ENCODE assay signal across 8 cellular contexts in the genomic region with DNA sequence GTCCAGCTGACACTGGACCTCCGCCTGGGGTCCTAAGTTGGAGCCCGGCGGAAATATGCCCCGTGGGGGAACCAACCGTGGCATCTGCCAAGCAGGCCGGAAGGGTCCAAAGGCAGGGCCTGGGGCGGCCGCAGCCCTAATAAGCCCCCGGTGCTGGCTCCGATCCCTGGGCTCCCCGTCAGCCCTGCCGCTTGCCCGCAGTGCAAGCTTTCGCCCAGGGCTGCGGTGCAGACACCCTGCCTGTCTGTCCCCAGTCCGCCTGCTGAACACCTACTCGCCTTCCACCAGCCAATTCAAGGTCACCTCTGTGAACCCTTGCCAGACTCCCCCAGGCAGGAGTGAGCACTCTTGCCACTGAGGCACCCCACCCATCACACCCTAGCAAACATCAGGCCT. TPM values are rescaled to one million over a fixed set of nuclear protein-coding genes. Genes with fewer than 3 reads are reported as not detected.
A peak's percentile ranks its signal among the peaks of the same experiment; 100 is the strongest.
DNase-seq lines count a peak whose midpoint lies in the region; ATAC-seq, FAIRE-seq and TF ChIP-seq lines count a peak whose summit lies in the region.

No MANE protein-coding gene starts in this region.

- peak overlapping the region; percentile 78 to 82 for H3K9ac ChIP-seq in duodenal mucosa (ENCODE audit: low read depth in 1 of 2, low read length in 2 of 2)

- no peaks in the 10 kb centered on the region for H3K9me3 ChIP-seq in duodenal mucosa (ENCODE audit: control insufficient read depth in 1 of 2, low read length in 2 of 2)
- H3K9me3 ChIP-seq in mucosa of descending colon: no peaks in the 10 kb centered on the region
- H3K9me3 ChIP-seq in vagina: no peaks in the 10 kb centered on the region

- ATAC-seq in Right ventricle myocardium superior (ENCODE audit: poor library complexity): peak; percentile 10
- ATAC-seq in mucosa of descending colon: peak; percentile 2
- no peak for ATAC-seq in GM19397 (IDR thresholded peaks at IDR 0.05; ENCODE audit: unreplicated experiment)

- peaks cover 9 to 11% of the 10 kb centered on the region in 2 donors for H3K36me3 ChIP-seq in duodenal mucosa (ENCODE audit: control insufficient read depth in 1 of 2, insufficient read depth in 2 of 2, low read length in 2 of 2)
- H3K36me3 ChIP-seq in mucosa of descending colon (ENCODE audit: low read depth): no peaks in the 10 kb centered on the region
- H3K36me3 ChIP-seq in vagina: peaks cover 0 to 9% of the 10 kb centered on the region in 2 donors

- intact Hi-C loops in Right ventricle myocardium superior (cut with DNase I) (no loop called here), cardiac septum (cut with DNase I) (loop anchor here (2.0 to 5.0 kb wide), 2 partner anchors 31 to 472 kb away; partner anchors contain the start of gene DNAJC25), mucosa of descending colon (cut with DNase I, micrococcal nuclease) (no loop called here), vagina (cut with DNase I) (no loop called here)

- peak overlapping the region; percentile 86 to 94 for H3K4me3 ChIP-seq in duodenal mucosa (ENCODE audit: low read depth in 1 of 2, low read length in 2 of 2)
- peak overlapping the region; percentile 45 for H3K4me3 ChIP-seq in mucosa of descending colon
- H3K4me3 ChIP-seq in vagina: peak overlapping the region; percentile 74 to 86

- H3K27me3 ChIP-seq in duodenal mucosa (ENCODE audit: control insufficient read depth in 1 of 2, insufficient read depth in 2 of 2, low read length in 2 of 2) (no peaks in the 10 kb centered on the region), vagina (no peaks in the 10 kb centered on the region)

- DNase-seq in Right ventricle myocardium superior: no peak
- DNase-seq in cardiac septum (ENCODE audit: low spot score): no peak
- no peak for DNase-seq in mucosa of descending colon
- DNase-seq in vagina (ENCODE audit: extremely low spot score in 2 of 2): no peak
- no peak for DNase-seq in frontal cortex (ENCODE audit: low spot score in 2 of 2)
- no peak for DNase-seq in HK-2 (ENCODE audit: unreplicated experiment)

- peaks cover 26 to 43% of the 10 kb centered on the region in 2 donors for H3K4me1 ChIP-seq in duodenal mucosa (ENCODE audit: control insufficient read depth in 1 of 2, insufficient read depth in 2 of 2, low read length in 2 of 2)
- H3K4me1 ChIP-seq in mucosa of descending colon (ENCODE audit: low read depth): peaks cover 2% of the 10 kb centered on the region
- no peaks in the 10 kb centered on the region for H3K4me1 ChIP-seq in vagina

- FAIRE-seq in frontal cortex (lab: Jason Lieb, UNC): no peak

- no peak for TF ChIP-seq POLR2A in vagina (IDR thresholded peaks at IDR 0.05)

- TF ChIP-seq CTCF in mucosa of descending colon (IDR thresholded peaks at IDR 0.05) (no peak), vagina (IDR thresholded peaks at IDR 0.05) (no peak)

- peak overlapping the region; percentile 90 for H3K27ac ChIP-seq in duodenal mucosa (ENCODE audit: low read depth, low read length)
- H3K27ac ChIP-seq in vagina: peak overlapping the region; percentile 84

RNA-seq across cellular contexts. Expression of gene PTGR1, which starts 0.5 kb away (rescaled TPM):
- total RNA-seq in Right ventricle myocardium superior (44.6 TPM), cardiac septum (42.0 TPM), mucosa of descending colon (10 to 100 TPM; 41.5 to 83.7 (median 48.7) TPM), vagina (40.3 TPM), frontal cortex (12.2 TPM)

RNA-seq across cellular contexts. Expression of gene DNAJC25, which starts 31.2 kb away (rescaled TPM):
- total RNA-seq in Right ventricle myocardium superior (4.9 TPM), cardiac septum (5.0 TPM), mucosa of descending colon (1 to 10 TPM; 7.5 to 8.0 (median 7.7) TPM), vagina (6.1 TPM), frontal cortex (4.5 TPM)
